18 cellular contexts compared by ENCODE assay signal in genomic region chr18:34818069-34818468, GRCh38.
"Had no signal": no experiment of that assay in that cellular context is flagged by ENCODE, and none has a peak within 500 bp of the region (broad histone marks: within the 10 kb centered on the region; RNA-seq: fewer than 3 reads in every experiment).

No MANE protein-coding gene starts in this region.

- DNase-seq: activated CD4-positive, alpha-beta T cell treated with anti-CD3 and anti-CD28 coated beads, Interleukin-2, amount 10 ng/mL, durations not matched to agents 7 days and 5 days; activated CD8-positive, alpha-beta memory T cell treated with anti-CD3 and anti-CD28 coated beads, Interleukin-2, amount 50 U/mL, for 4 hours; activated effector memory CD4-positive, alpha-beta T cell treated with anti-CD3 and anti-CD28 coated beads, Interleukin-2, amount 50 U/mL, for 16 hours; activated naive CD4-positive, alpha-beta T cell treated with anti-CD3 and anti-CD28 coated beads, Interleukin-2, amount 50 U/mL, for 16 hours; activated T-cell treated with anti-CD3 and anti-CD28 coated beads, Interleukin-2, amount 50 U/mL, for 4 hours; foreskin melanocyte; kidney glomerular epithelial cell; left ventricle myocardium superior; mucosa of descending colon; naive B cell; SJCRH30; spleen; stimulated activated naive CD4-positive, alpha-beta T cell; thyroid gland had no signal

- H3K36me3 Mint-ChIP-seq: memory B cell, naive B cell had no signal

- H3K4me1 Mint-ChIP-seq: activated CD4-positive, alpha-beta T cell treated with anti-CD3 and anti-CD28 coated beads, Interleukin-2, amount 10 ng/mL, durations not matched to agents 7 days and 5 days; memory B cell; naive B cell had no signal

- H3K4me1 ChIP-seq: parathyroid adenoma, SJCRH30, spleen, thyroid gland had no signal

- H3K9me3 ChIP-seq: mucosa of descending colon, SJCRH30, spleen, thyroid gland had no signal

- H3K27me3 ChIP-seq: cardiac muscle cell, SJCRH30, spleen, thyroid gland had no signal

- H3K9me3 Mint-ChIP-seq: activated CD4-positive, alpha-beta T cell treated with anti-CD3 and anti-CD28 coated beads, Interleukin-2, amount 10 ng/mL, durations not matched to agents 7 days and 5 days; activated T-cell treated with anti-CD3 and anti-CD28 coated beads, Interleukin-2, amount 50 U/mL, for 4 hours; memory B cell; naive B cell had no signal

- H3K27me3 Mint-ChIP-seq: activated CD4-positive, alpha-beta T cell treated with anti-CD3 and anti-CD28 coated beads, Interleukin-2, amount 10 ng/mL, durations not matched to agents 7 days and 5 days had no signal

- H3K4me3 Mint-ChIP-seq: activated CD4-positive, alpha-beta T cell treated with anti-CD3 and anti-CD28 coated beads, Interleukin-2, amount 10 ng/mL, durations not matched to agents 7 days and 5 days; activated T-cell treated with anti-CD3 and anti-CD28 coated beads, Interleukin-2, amount 50 U/mL, for 4 hours; memory B cell; naive B cell had no signal

- H3K27ac ChIP-seq: cardiac muscle cell, parathyroid adenoma, SJCRH30, spleen, thyroid gland had no signal

- ATAC-seq: activated CD4-positive, CD25-positive, alpha-beta regulatory T cell treated with anti-CD3 and anti-CD28 coated beads, Interleukin-2, amount 50 U/mL, for 24 hours; activated T-cell treated with anti-CD3 and anti-CD28 coated beads, Interleukin-2, amount 50 U/mL, for 4 hours; left ventricle myocardium superior; mucosa of descending colon had no signal

- H3K36me3 ChIP-seq: cardiac muscle cell, SJCRH30, thyroid gland had no signal

- H3K27ac Mint-ChIP-seq: activated CD4-positive, alpha-beta T cell treated with anti-CD3 and anti-CD28 coated beads, Interleukin-2, amount 10 ng/mL, durations not matched to agents 7 days and 5 days; memory B cell had no signal

- H3K4me3 ChIP-seq: cardiac muscle cell, mucosa of descending colon, SJCRH30, spleen, thyroid gland had no signal
